In genomic region chr10:119540038-119540437, GRCh38 we compare ENCODE assay signal across 1 cellular context.
A peak's percentile ranks its signal among the peaks of the same experiment; 100 is the strongest.
TF ChIP-seq lines count a peak whose summit lies in the region.

No MANE protein-coding gene starts in this region.

TF ChIP-seq in HEK293, 187 proteins besides CTCF, POLR2A, EP300 and RAD21 (continued from another document):
- TF ChIP-seq PRDM10 (tag by site-specific recombination; IDR thresholded peaks at IDR 0.05) = peak; percentile 79
